Comparison of ENCODE assay signal across 26 cellular contexts in the genomic region with DNA sequence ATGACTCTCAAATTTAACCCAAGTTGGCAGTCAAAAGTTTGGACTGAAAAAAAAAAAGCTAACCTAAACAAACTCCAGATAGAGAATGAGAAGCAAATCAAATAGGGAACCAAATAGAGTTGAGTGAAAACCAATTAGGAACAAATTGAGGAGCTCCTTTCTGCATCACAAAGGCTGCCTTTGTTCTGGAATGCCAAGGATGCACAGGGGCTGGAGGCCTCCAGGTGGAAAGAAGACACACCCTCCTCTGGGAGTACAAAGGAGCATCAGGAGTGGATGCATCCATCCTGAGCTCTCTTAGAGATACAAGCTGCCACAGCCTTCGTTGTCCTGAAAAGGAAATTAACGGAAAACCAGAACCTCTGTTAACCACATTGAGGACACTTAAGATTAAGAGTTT.
"Had no signal": no experiment of that assay in that cellular context is flagged by ENCODE, and none has a peak within 500 bp of the region (broad histone marks: within the 10 kb centered on the region; RNA-seq: fewer than 3 reads in every experiment).

No MANE protein-coding gene starts in this region.

- H3K9me3 Mint-ChIP-seq: activated naive CD4-positive, alpha-beta T cell treated with anti-CD3 and anti-CD28 coated beads, Interleukin-2, amount 50 U/mL, for 72 hours; activated T-cell treated with anti-CD3 and anti-CD28 coated beads, Interleukin-2, amount 50 U/mL, for 72 hours; natural killer cell treated with Interleukin-12 subunit alpha and Interleukin-12 subunit beta and Interleukin-15 and Interleukin-18, amount 100 ng/mL, for 72 hours had no signal

- H3K9me3 ChIP-seq: breast epithelium, esophagus muscularis mucosa, left lung, lower lobe of right lung, mucosa of descending colon, neutrophil, right lobe of liver, testis, transverse colon had no signal

- H3K36me3 Mint-ChIP-seq: activated CD8-positive, alpha-beta memory T cell treated with anti-CD3 and anti-CD28 coated beads, Interleukin-2, amount 10 ng/mL, durations not matched to agents 7 days and 5 days; activated naive CD4-positive, alpha-beta T cell treated with anti-CD3 and anti-CD28 coated beads, Interleukin-2, amount 50 U/mL, for 72 hours; natural killer cell treated with Interleukin-12 subunit alpha and Interleukin-12 subunit beta and Interleukin-15 and Interleukin-18, amount 100 ng/mL, for 72 hours had no signal

- H3K27ac Mint-ChIP-seq: activated CD8-positive, alpha-beta memory T cell treated with anti-CD3 and anti-CD28 coated beads, Interleukin-2, amount 10 ng/mL, durations not matched to agents 7 days and 5 days; activated CD8-positive, alpha-beta T cell treated with anti-CD3 and anti-CD28 coated beads, Interleukin-2, amount 10 ng/mL, durations not matched to agents 7 days and 5 days; activated naive CD4-positive, alpha-beta T cell treated with anti-CD3 and anti-CD28 coated beads, Interleukin-2, amount 50 U/mL, for 72 hours; activated T-cell treated with anti-CD3 and anti-CD28 coated beads, Interleukin-2, amount 50 U/mL, for 72 hours; natural killer cell treated with Interleukin-12 subunit alpha and Interleukin-12 subunit beta and Interleukin-15 and Interleukin-18, amount 100 ng/mL, for 72 hours; progenitor cell of endocrine pancreas; T-helper 17 cell had no signal

- H3K36me3 ChIP-seq: breast epithelium, esophagus muscularis mucosa, heart right ventricle, left lung, lower lobe of right lung, neutrophil, right lobe of liver, transverse colon, WERI-Rb-1 had no signal

- DNase-seq: activated CD4-positive, CD25-positive, alpha-beta regulatory T cell treated with anti-CD3 and anti-CD28 coated beads, Interleukin-2, amount 50 U/mL, for 72 hours; activated CD8-positive, alpha-beta memory T cell treated with anti-CD3 and anti-CD28 coated beads, Interleukin-2, amount 10 ng/mL, durations not matched to agents 7 days and 5 days; activated CD8-positive, alpha-beta T cell treated with anti-CD3 and anti-CD28 coated beads, Interleukin-2, amount 10 ng/mL, durations not matched to agents 7 days and 5 days; activated naive CD4-positive, alpha-beta T cell; activated T-cell treated with anti-CD3 and anti-CD28 coated beads, Interleukin-2, amount 50 U/mL, for 72 hours; central memory CD4-positive, alpha-beta T cell; foreskin keratinocyte; heart right ventricle; left lung; lower lobe of right lung; mesenchymal stem cell; mucosa of descending colon; right lobe of liver; stimulated activated CD4-positive, alpha-beta T cell treated with anti-CD3 and anti-CD28 coated beads, Interleukin-4, amount 100 ng/mL, for 1 hour; stimulated activated naive CD8-positive, alpha-beta T cell treated with anti-CD3 and anti-CD28 coated beads, Interleukin-15, Interleukin-2, amounts not matched to agents 100 U/mL and 50 U/mL, for 24 hours; T-helper 17 cell; T1000; testis; transverse colon; WERI-Rb-1 had no signal

- H3K4me1 ChIP-seq: breast epithelium, esophagus muscularis mucosa, foreskin keratinocyte, heart right ventricle, left lung, lower lobe of right lung, right lobe of liver, testis, transverse colon had no signal

- ATAC-seq: activated CD8-positive, alpha-beta memory T cell treated with anti-CD3 and anti-CD28 coated beads, Interleukin-2, amount 10 ng/mL, durations not matched to agents 7 days and 5 days; activated CD8-positive, alpha-beta T cell treated with anti-CD3 and anti-CD28 coated beads, Interleukin-2, amount 10 ng/mL, durations not matched to agents 7 days and 5 days; activated naive CD4-positive, alpha-beta T cell treated with anti-CD3 and anti-CD28 coated beads, Interleukin-2, amount 50 U/mL, for 72 hours; activated T-cell treated with anti-CD3 and anti-CD28 coated beads, Interleukin-2, amount 50 U/mL, for 72 hours; foreskin keratinocyte; heart right ventricle; mucosa of descending colon; natural killer cell treated with Interleukin-12 subunit alpha and Interleukin-12 subunit beta and Interleukin-15 and Interleukin-18, amount 100 ng/mL, for 72 hours; right lobe of liver; stimulated activated naive CD8-positive, alpha-beta T cell treated with anti-CD3 and anti-CD28 coated beads, Interleukin-15, Interleukin-2, amounts not matched to agents 100 U/mL and 50 U/mL, for 24 hours; T-helper 17 cell had no signal

- H3K27ac ChIP-seq: breast epithelium, esophagus muscularis mucosa, foreskin keratinocyte, heart right ventricle, left lung, lower lobe of right lung, neutrophil, right lobe of liver, testis, transverse colon, WERI-Rb-1 had no signal

- H3K4me3 Mint-ChIP-seq: activated CD8-positive, alpha-beta memory T cell treated with anti-CD3 and anti-CD28 coated beads, Interleukin-2, amount 10 ng/mL, durations not matched to agents 7 days and 5 days; activated CD8-positive, alpha-beta T cell treated with anti-CD3 and anti-CD28 coated beads, Interleukin-2, amount 10 ng/mL, durations not matched to agents 7 days and 5 days; activated T-cell treated with anti-CD3 and anti-CD28 coated beads, Interleukin-2, amount 50 U/mL, for 72 hours; natural killer cell treated with Interleukin-12 subunit alpha and Interleukin-12 subunit beta and Interleukin-15 and Interleukin-18, amount 100 ng/mL, for 72 hours; T-helper 17 cell had no signal

- H3K27me3 ChIP-seq: breast epithelium, esophagus muscularis mucosa, left lung, right lobe of liver, testis, transverse colon had no signal

- H3K4me1 Mint-ChIP-seq: activated CD8-positive, alpha-beta memory T cell treated with anti-CD3 and anti-CD28 coated beads, Interleukin-2, amount 10 ng/mL, durations not matched to agents 7 days and 5 days; T-helper 17 cell had no signal

- H3K4me3 ChIP-seq: breast epithelium, esophagus muscularis mucosa, heart right ventricle, left lung, lower lobe of right lung, mucosa of descending colon, right lobe of liver, testis, transverse colon had no signal
